ENCODE assay signal across 30 cellular contexts in genomic region chr20:38342196-38342595, GRCh38. TPM values are rescaled to one million over a fixed set of nuclear protein-coding genes. Genes with fewer than 3 reads are reported as not detected.
DNase-seq lines count a peak whose midpoint lies in the region; ATAC-seq, FAIRE-seq and TF ChIP-seq lines count a peak whose summit lies in the region.
"Had no signal": no experiment of that assay in that cellular context is flagged by ENCODE, and none has a peak within 500 bp of the region (broad histone marks: within the 10 kb centered on the region; RNA-seq: fewer than 3 reads in every experiment).

No MANE protein-coding gene starts in this region.

- no peak overlapping the region for H2BK12ac ChIP-seq in H9 (ENCODE audit: insufficient read length, low read depth, low read length)

- no peak for TF ChIP-seq EP300 in K562 (IDR thresholded peaks at IDR 0.05; ENCODE audit: low read length)

- peak overlapping the region; percentile 12 for H3K4me2 ChIP-seq in H9 (ENCODE audit: insufficient read depth, insufficient read length, low read length)
- peak overlapping the region; percentile 64; the same call in 1 of the 2 replicates for H3K4me2 ChIP-seq in K562 (ENCODE audit: insufficient read depth, low read length)
- H3K4me2 ChIP-seq in neural progenitor cell = peak overlapping the region; percentile 46

- TF ChIP-seq CTCF in H9 (conservative IDR thresholded peaks at IDR 0.05) (no peak), K562 (IDR thresholded peaks at IDR 0.05 in 2 of 3, conservative IDR thresholded peaks at IDR 0.05 in 1 of 3; ENCODE audit: insufficient read depth in 2 of 3, low read depth in 1 of 3, low read length in 3 of 3) (no peak), neural progenitor cell (IDR thresholded peaks at IDR 0.05) (no peak), body of pancreas (IDR thresholded peaks at IDR 0.05) (no peak)

- TF ChIP-seq RAD21 in K562 (CRISPR knock-in tag; conservative IDR thresholded peaks at IDR 0.05 in 1 of 2, IDR thresholded peaks at IDR 0.05 in 1 of 2) = no peak

- no peak overlapping the region for H4K8ac ChIP-seq in H9 (replicated peaks; ENCODE audit: insufficient read length, low read depth, low read length)

- H4K5ac ChIP-seq in H9 (ENCODE audit: insufficient read length, low read depth, low read length) = no peak overlapping the region

- intact Hi-C loops in K562 (cut with micrococcal nuclease) = no loop called here
- intact Hi-C loops in body of pancreas (cut with DNase I) = no loop called here

- H3K23ac ChIP-seq in H9 (ENCODE audit: insufficient read length, low read depth, low read length) = no peak overlapping the region

- no peak overlapping the region for H2BK5ac ChIP-seq in H9 (ENCODE audit: insufficient read length, low read length)

- H3K18ac ChIP-seq in H9 (ENCODE audit: insufficient read length, low read depth, low read length) = no peak overlapping the region

- H2BK15ac ChIP-seq in H9 (ENCODE audit: low read depth, low read length) = no peak overlapping the region

- CTCF ChIA-PET in K562 (lab: Yijun Ruan, JAX; ENCODE audit: low intra/inter-chr PET ratio) = interaction anchor here (1.1 kb wide), 1 partner anchor 66 kb away, joined by 3 read pairs; no protein-coding TSS in a partner anchor

- H3K36me3 Mint-ChIP-seq in H9 (ENCODE audit: insufficient read depth in 1 of 3, low read depth in 3 of 3) (peaks cover 2 to 6% (median 5%) of the 10 kb centered on the region in 3 experiments; a peak in 5 of 7 replicates), neural progenitor cell (no peaks in the 10 kb centered on the region)
- H3K36me3 Mint-ChIP-seq: activated naive CD8-positive, alpha-beta T cell treated with anti-CD3 and anti-CD28 coated beads, Interleukin-2, amount 10 ng/mL, durations not matched to agents 7 days and 5 days; stimulated activated effector memory CD8-positive, alpha-beta T cell treated with anti-CD3 and anti-CD28 coated beads, Interleukin-12 subunit alpha, Interleukin-12 subunit beta, amount 100 ng/mL, for 72 hours had no signal

- H3F3A ChIP-seq in neural progenitor cell (ENCODE audit: low read depth) = peaks cover 38% of the 10 kb centered on the region

- H3K9me3 Mint-ChIP-seq in H9 = peaks cover 5 to 6% of the 10 kb centered on the region in 2 experiments
- peaks cover 6% of the 10 kb centered on the region for H3K9me3 Mint-ChIP-seq in neural progenitor cell

- no CpG with 5 or more reads among the region's 7 CpGs for WGBS in H9 (ENCODE audit: extremely low coverage, insufficient read length, low lambda C conversion rate)
- WGBS in K562 (ENCODE audit: insufficient coverage, low coverage, missing lambda C conversion rate) = 29% methylated on average over 7 of the region's 7 CpGs
- WGBS in body of pancreas, 2 donors = 38 to 44% methylated on average over 7 of the region's 7 CpGs

- H3K79me1 ChIP-seq in H9 (ENCODE audit: insufficient read depth, low read depth, low read length, poor library complexity, severe bottlenecking) = no peaks in the 10 kb centered on the region

- no peak overlapping the region for H3K56ac ChIP-seq in H9 (ENCODE audit: insufficient read length, low read depth, low read length)

- H3K4me1 ChIP-seq in H9 (ENCODE audit: insufficient read depth, low read length) (peaks cover 8% of the 10 kb centered on the region; the same call in 1 of the 2 replicates), K562 (replicated peaks in 1 of 2; ENCODE audit: control insufficient read depth in 2 of 2, insufficient read depth in 2 of 2, low read length in 2 of 2) (peaks cover 20 to 25% of the 10 kb centered on the region in 2 experiments), iPS-18a (ENCODE audit: control insufficient read depth, low read depth, low read length) (peaks cover 43% of the 10 kb centered on the region), neural progenitor cell (peaks cover 31% of the 10 kb centered on the region), body of pancreas (no peaks in the 10 kb centered on the region)
- H3K4me1 ChIP-seq: BE2C, lower lobe of right lung had no signal

- no peak overlapping the region for H2AK5ac ChIP-seq in H9 (ENCODE audit: insufficient read length, low read length)

- no peak overlapping the region for H2AFZ ChIP-seq in H9 (ENCODE audit: low read length)
- peak overlapping the region; percentile 90 for H2AFZ ChIP-seq in K562 (ENCODE audit: low read depth, low read length)
- H2AFZ ChIP-seq in neural progenitor cell (replicated peaks) = peak overlapping the region; percentile 64
- H2AFZ ChIP-seq: GM23248 had no signal

- DNase-seq in H9 (peak; percentile 84), K562 (ENCODE audit: extremely low read depth in 1 of 4, low spot score in 3 of 4) (no peak), neural progenitor cell (ENCODE audit: low spot score) (peak; percentile 76), body of pancreas (no peak), NCI-H2029 (lab: John Stamatoyannopoulos, UW) (no peak)
- DNase-seq: ACHN; activated CD4-positive, alpha-beta T cell treated with anti-CD3 and anti-CD28 coated beads, Interleukin-2, amount 50 U/mL, for 4 hours; activated CD4-positive, CD25-positive, alpha-beta regulatory T cell; activated gamma-delta T cell treated with Interleukin-2 at 50 U/mL for 16 hours; activated naive CD8-positive, alpha-beta T cell treated with anti-CD3 and anti-CD28 coated beads, Interleukin-2, amount 10 ng/mL, durations not matched to agents 7 days and 5 days; activated T-cell treated with anti-CD3 and anti-CD28 coated beads, Interleukin-2, amount 50 U/mL, for 48 hours; aorta; BE2C; colonic mucosa; DMS153; effector CD4-positive, alpha-beta T cell; GM23248; lower lobe of right lung; naive thymus-derived CD4-positive, alpha-beta T cell; NCI-H1048; PC-3; T-helper 1 cell had no signal

- H3K9me3 ChIP-seq in H9 (ENCODE audit: control insufficient read depth, low read depth, low read length) (no peaks in the 10 kb centered on the region), K562 (replicated peaks; ENCODE audit: control insufficient read depth, insufficient read depth, low read depth, low read length) (peaks cover 9% of the 10 kb centered on the region), iPS-18a (ENCODE audit: control insufficient read depth, low read depth, low read length) (peaks cover 3% of the 10 kb centered on the region), neural progenitor cell (ENCODE audit: low read depth) (no peaks in the 10 kb centered on the region), body of pancreas (peaks cover 0 to 6% (median 0%) of the 10 kb centered on the region in 3 donors)
- H3K9me3 ChIP-seq: BE2C, colonic mucosa had no signal

- FAIRE-seq in K562 (lab: Jason Lieb, UNC) = no peak

- H3K4me3 ChIP-seq in K562 = no peak overlapping the region
- peak overlapping the region; percentile 19 for H3K4me3 ChIP-seq in iPS-18a (ENCODE audit: low read length)
- peak overlapping the region; percentile 4 for H3K4me3 ChIP-seq in neural progenitor cell
- H3K4me3 ChIP-seq in body of pancreas = no peak overlapping the region
- H3K4me3 ChIP-seq: cardiac muscle cell, colonic mucosa, GM23248, lower lobe of right lung, tibial nerve had no signal

- H3K27ac Mint-ChIP-seq in H9 (peak overlapping the region; percentile 90 to 99 (median 98)), neural progenitor cell (peak overlapping the region; percentile 96)
- H3K27ac Mint-ChIP-seq: activated naive CD8-positive, alpha-beta T cell treated with anti-CD3 and anti-CD28 coated beads, Interleukin-2, amount 10 ng/mL, durations not matched to agents 7 days and 5 days; IgD-negative memory B cell; naive thymus-derived CD4-positive, alpha-beta T cell; stimulated activated effector memory CD8-positive, alpha-beta T cell treated with anti-CD3 and anti-CD28 coated beads, Interleukin-12 subunit alpha, Interleukin-12 subunit beta, amount 100 ng/mL, for 72 hours had no signal

- no TSS peak for BruUV-seq in K562 (replicated peaks; lab: Mats Ljungman, UMichigan)

- H3K27me3 Mint-ChIP-seq in H9 (ENCODE audit: low read depth) (no peaks in the 10 kb centered on the region; the same call in 1 of the 2 replicates), neural progenitor cell (ENCODE audit: insufficient read depth, low read depth) (peaks cover 2% of the 10 kb centered on the region)

- H3K79me2 ChIP-seq in H9 (ENCODE audit: insufficient read depth, low read length) (no peaks in the 10 kb centered on the region), K562 (ENCODE audit: control insufficient read depth, insufficient read depth, low read length) (no peaks in the 10 kb centered on the region), neural progenitor cell (ENCODE audit: low read depth) (no peaks in the 10 kb centered on the region)

- in situ Hi-C loops in K562 (cut with MboI) = loop anchor here (5.0 kb wide), 1 partner anchor 70 kb away; no protein-coding TSS in a partner anchor

- peak overlapping the region; percentile 27 to 41 for H3K4me3 Mint-ChIP-seq in H9
- peak overlapping the region; percentile 60 for H3K4me3 Mint-ChIP-seq in neural progenitor cell
- H3K4me3 Mint-ChIP-seq: activated naive CD8-positive, alpha-beta T cell treated with anti-CD3 and anti-CD28 coated beads, Interleukin-2, amount 10 ng/mL, durations not matched to agents 7 days and 5 days; IgD-negative memory B cell; naive thymus-derived CD4-positive, alpha-beta T cell; stimulated activated effector memory CD8-positive, alpha-beta T cell treated with anti-CD3 and anti-CD28 coated beads, Interleukin-12 subunit alpha, Interleukin-12 subunit beta, amount 100 ng/mL, for 72 hours had no signal

- TF ChIP-seq POLR2A in K562 (conservative IDR thresholded peaks at IDR 0.05) (no peak), body of pancreas (IDR thresholded peaks at IDR 0.05) (no peak)

- H3K27me3 ChIP-seq in H9 (ENCODE audit: insufficient read depth, low read length) (no peaks in the 10 kb centered on the region), K562 (ENCODE audit: control insufficient read depth in 2 of 2, insufficient read depth in 2 of 2, low read length in 2 of 2) (no peaks in the 10 kb centered on the region; a peak in 1 of 5 replicates), iPS-18a (ENCODE audit: control insufficient read depth, insufficient read depth, low read length) (no peaks in the 10 kb centered on the region), neural progenitor cell (no peaks in the 10 kb centered on the region), body of pancreas (no peaks in the 10 kb centered on the region)
- H3K27me3 ChIP-seq: BE2C, cardiac muscle cell, colonic mucosa, tibial nerve had no signal

- POLR2A ChIA-PET in K562 (lab: Yijun Ruan, JAX) = interaction anchor here (0.7 to 0.9 kb wide), 2 partner anchors 13 to 16 kb away, joined by 3 to 4 read pairs; no protein-coding TSS in a partner anchor

- no peak overlapping the region for H2BK120ac ChIP-seq in H9 (ENCODE audit: low read depth, low read length, poor library complexity, severe bottlenecking)

- no peak overlapping the region for H2BK20ac ChIP-seq in H9 (ENCODE audit: low read depth, low read length, poor library complexity, severe bottlenecking)

- H3K23me2 ChIP-seq in H9 (ENCODE audit: insufficient read length, low read depth, low read length, poor library complexity, severe bottlenecking) = no peaks in the 10 kb centered on the region

- no peak overlapping the region for H3K4ac ChIP-seq in H9 (ENCODE audit: low read depth, low read length)

- ATAC-seq in K562 (no peak), body of pancreas (no peak), HG02763 (IDR thresholded peaks at IDR 0.05; ENCODE audit: unreplicated experiment) (no peak)
- ATAC-seq: lower lobe of right lung; naive thymus-derived CD4-positive, alpha-beta T cell; PC-3; stimulated activated effector memory CD8-positive, alpha-beta T cell treated with anti-CD3 and anti-CD28 coated beads, Interleukin-12 subunit alpha, Interleukin-12 subunit beta, amount 100 ng/mL, for 72 hours had no signal

- no peak overlapping the region for H3K14ac ChIP-seq in H9 (ENCODE audit: insufficient read depth, low read length)

- H3K36me3 ChIP-seq in K562 (ENCODE audit: control insufficient read depth, insufficient read depth, low read length) (no peaks in the 10 kb centered on the region), iPS-18a (ENCODE audit: control insufficient read depth, low read depth, low read length) (no peaks in the 10 kb centered on the region), neural progenitor cell (no peaks in the 10 kb centered on the region), body of pancreas (replicated peaks in 1 of 2; ENCODE audit: insufficient read depth in 1 of 2, low read depth in 2 of 2) (no peaks in the 10 kb centered on the region)
- H3K36me3 ChIP-seq: BE2C, cardiac muscle cell, colonic mucosa, lower lobe of right lung, tibial nerve had no signal

- H4K20me1 ChIP-seq in H9 (ENCODE audit: control insufficient read depth, insufficient read depth, insufficient read length) (no peaks in the 10 kb centered on the region), K562 (replicated peaks; ENCODE audit: control insufficient read depth, insufficient read depth, low read length) (no peaks in the 10 kb centered on the region), neural progenitor cell (ENCODE audit: low read depth) (no peaks in the 10 kb centered on the region)

- peaks cover 56 to 58% of the 10 kb centered on the region in 2 experiments for H3K4me1 Mint-ChIP-seq in H9
- peaks cover 21% of the 10 kb centered on the region for H3K4me1 Mint-ChIP-seq in neural progenitor cell
- H3K4me1 Mint-ChIP-seq: activated naive CD8-positive, alpha-beta T cell treated with anti-CD3 and anti-CD28 coated beads, Interleukin-2, amount 10 ng/mL, durations not matched to agents 7 days and 5 days; IgD-negative memory B cell; naive thymus-derived CD4-positive, alpha-beta T cell; stimulated activated effector memory CD8-positive, alpha-beta T cell treated with anti-CD3 and anti-CD28 coated beads, Interleukin-12 subunit alpha, Interleukin-12 subunit beta, amount 100 ng/mL, for 72 hours had no signal

- no peaks in the 10 kb centered on the region for H3K9me1 ChIP-seq in K562 (ENCODE audit: control insufficient read depth, insufficient read depth, low read length)

- H3K27ac ChIP-seq in H9 (ENCODE audit: insufficient read length, low read depth, low read length) = peak overlapping the region; percentile 66
- H3K27ac ChIP-seq in K562 (ENCODE audit: extremely low read depth, low read depth, low read length) = peak overlapping the region; percentile 9; the same call in 2 of the 3 replicates
- peak overlapping the region; percentile 62 for H3K27ac ChIP-seq in iPS-18a (ENCODE audit: low read length)
- H3K27ac ChIP-seq in neural progenitor cell = peak overlapping the region; percentile 69
- no peak overlapping the region for H3K27ac ChIP-seq in body of pancreas
- H3K27ac ChIP-seq: cardiac muscle cell, colonic mucosa, GM23248, HL-60, lower lobe of right lung had no signal

- no peak overlapping the region for H3T11ph ChIP-seq in H9 (ENCODE audit: low read length)

- no peak overlapping the region for H4K91ac ChIP-seq in H9 (ENCODE audit: insufficient read length, low read depth, low read length)

- H3K9ac ChIP-seq in H9 (ENCODE audit: extremely low read depth, insufficient read length, low read length) (no peak overlapping the region), K562 (ENCODE audit: insufficient read depth in 1 of 2, low read depth in 2 of 2, low read length in 2 of 2) (no peak overlapping the region), iPS-18a (ENCODE audit: low read length) (peak overlapping the region; percentile 10), neural progenitor cell (no peak overlapping the region)
- H3K9ac ChIP-seq: GM23248 had no signal

RNA-seq across cellular contexts. Expression of gene LBP, which starts 4.1 kb away (rescaled TPM):
- total RNA-seq in H9 (2021) (0.35 and 0.52 TPM in 2 replicates), K562 (2014; rRNA removed) (0.08 TPM in 1 of 2 replicates, not detected in the other), K562 (2014; rRNA removed; fragmentation: Illumina TruSeq; extraction: Trizol) (not detected in 2 replicates), K562 (2015; rRNA removed; fragmentation: Illumina TruSeq; extraction: Trizol) (0.07 and 0.11 TPM in 2 replicates), K562 (2021) (0.11 and 0.31 TPM in 2 replicates), neural progenitor cell (ENCODE audit: low replicate concordance) (not detected in 2 replicates), body of pancreas (under 1 TPM in 1 of 2 donors, not detected in 1; 0.66 TPM)
- not detected in 2 replicates for total RNA-seq in K562 (2011; cell fraction: chromatin; rRNA removed; ENCODE audit: low replicate concordance)
- not detected in 2 replicates for total RNA-seq in K562 (2011; cell fraction: nucleolus; rRNA removed)
- total RNA-seq in K562 (2011; cell fraction: nucleoplasm; rRNA removed) = not detected in 2 replicates
- polyA plus RNA-seq in K562 (2011; rRNA removed) (0.10 TPM in 1 of 2 replicates, not detected in the other), K562 (2014; fragmentation: Illumina TruSeq; extraction: Trizol) (0.15 TPM in 1 of 2 replicates, not detected in the other), K562 (2014; fragmentation: Nextera tagmentation; extraction: Ambion mirVana) (under 1 TPM; 0.06 to 0.07 TPM), K562 (2014; rRNA removed) (not detected in 2 replicates)
- polyA plus RNA-seq in K562 (2011; cell fraction: cytosol; rRNA removed) = 0.12 and 0.15 TPM in 2 replicates
- polyA plus RNA-seq in K562 (2011; cell fraction: nucleus; rRNA removed) = not detected in 2 replicates
- 0.17 and 0.22 TPM in 2 replicates for polyA plus RNA-seq in K562 (2012)
- 0.11 and 0.18 TPM in 2 replicates for polyA minus RNA-seq in K562 (2011; rRNA and poly(A)+ RNA removed)
- not detected in 2 replicates for polyA minus RNA-seq in K562 (2011; cell fraction: cytosol; rRNA and poly(A)+ RNA removed)
- not detected in 2 replicates for polyA minus RNA-seq in K562 (2011; cell fraction: nucleus; rRNA and poly(A)+ RNA removed)
- total RNA-seq: activated naive CD8-positive, alpha-beta T cell treated with anti-CD3 and anti-CD28 coated beads, Interleukin-2, amount 10 ng/mL, durations not matched to agents 7 days and 5 days; cardiac muscle cell; GM23248; lower lobe of right lung; naive thymus-derived CD4-positive, alpha-beta T cell; NCI-H460; PC-3 had no signal
- polyA plus RNA-seq: cardiac muscle cell; GM23248; IgD-negative memory B cell; naive thymus-derived CD4-positive, alpha-beta T cell had no signal

RNA-seq across cellular contexts. Expression of gene BPI, which starts 38.2 kb away (rescaled TPM):
- total RNA-seq in H9 (2021) (not detected in 2 replicates), K562 (2014; rRNA removed) (not detected in 2 replicates), K562 (2014; rRNA removed; fragmentation: Illumina TruSeq; extraction: Trizol) (not detected in 2 replicates), K562 (2015; rRNA removed; fragmentation: Illumina TruSeq; extraction: Trizol) (not detected in 2 replicates), K562 (2021) (not detected in 2 replicates), neural progenitor cell (ENCODE audit: low replicate concordance) (not detected in 2 replicates), body of pancreas (not detected)
- not detected in 2 replicates for total RNA-seq in K562 (2011; cell fraction: chromatin; rRNA removed; ENCODE audit: low replicate concordance)
- total RNA-seq in K562 (2011; cell fraction: nucleolus; rRNA removed) = not detected in 2 replicates
- total RNA-seq in K562 (2011; cell fraction: nucleoplasm; rRNA removed) = not detected in 2 replicates
- polyA plus RNA-seq in K562 (2011; rRNA removed) (not detected in 2 replicates), K562 (2014; fragmentation: Illumina TruSeq; extraction: Trizol) (not detected in 2 replicates), K562 (2014; fragmentation: Nextera tagmentation; extraction: Ambion mirVana) (not detected), K562 (2014; rRNA removed) (not detected in 2 replicates)
- polyA plus RNA-seq in K562 (2011; cell fraction: cytosol; rRNA removed) = not detected in 2 replicates
- polyA plus RNA-seq in K562 (2011; cell fraction: nucleus; rRNA removed) = not detected in 2 replicates
- not detected in 2 replicates for polyA plus RNA-seq in K562 (2012)
- polyA minus RNA-seq in K562 (2011; rRNA and poly(A)+ RNA removed) = not detected in 2 replicates
- not detected in 2 replicates for polyA minus RNA-seq in K562 (2011; cell fraction: cytosol; rRNA and poly(A)+ RNA removed)
- not detected in 2 replicates for polyA minus RNA-seq in K562 (2011; cell fraction: nucleus; rRNA and poly(A)+ RNA removed)
- total RNA-seq: activated naive CD8-positive, alpha-beta T cell treated with anti-CD3 and anti-CD28 coated beads, Interleukin-2, amount 10 ng/mL, durations not matched to agents 7 days and 5 days; cardiac muscle cell; colonic mucosa; GM23248; NCI-H460; PC-3 had no signal
- polyA plus RNA-seq: cardiac muscle cell; IgD-negative memory B cell; naive thymus-derived CD4-positive, alpha-beta T cell had no signal

Comparison
In these comparisons a context has a peak if more than half of its experiments do, and no peak if none do; other contexts are left out.
1. DNase-seq: peak in H9 (single experiment) and neural progenitor cell (single experiment); none in K562 (0 of 4), body of pancreas (0 of 4) and NCI-H2029 (single experiment).
2. H3K27ac ChIP-seq: peak in H9 (single experiment), K562 (single experiment), iPS-18a (single experiment) and neural progenitor cell (single experiment); none in body of pancreas (0 of 4).
3. H3K4me2 ChIP-seq: peak in every context shown above with its lines; median percentile 64 in K562; 46 in neural progenitor cell; 12 in H9.
4. H3K4me3 ChIP-seq: peak in iPS-18a (single experiment) and neural progenitor cell (single experiment); none in K562 (single experiment) and body of pancreas (0 of 2).